Comparison of ENCODE assay signal across 1 cellular context in the genomic region with DNA sequence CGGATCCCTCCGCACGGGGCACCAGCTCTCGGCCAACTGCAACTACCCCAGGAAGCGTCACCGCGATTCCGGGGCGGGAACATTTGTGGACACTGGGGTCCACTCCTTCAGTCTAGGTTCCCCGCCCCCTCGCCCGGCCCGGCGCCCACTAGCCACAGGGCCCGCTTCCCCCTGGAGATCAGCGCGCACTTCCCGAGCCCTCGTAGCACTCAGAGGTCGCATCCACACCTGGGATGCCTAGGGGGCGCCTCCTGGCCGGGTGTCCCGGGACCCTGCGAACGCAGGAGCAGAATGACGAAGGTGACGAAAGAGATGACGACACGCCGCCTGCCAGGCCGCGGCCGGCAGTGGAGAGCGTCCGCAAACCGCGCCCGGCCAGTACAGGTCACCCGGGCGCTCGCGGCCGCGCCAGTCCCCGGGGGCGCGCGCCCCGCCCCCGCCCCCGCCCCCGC.
TF ChIP-seq lines count a peak whose summit lies in the region.

No MANE protein-coding gene starts in this region.

TF ChIP-seq in K562, 482 proteins besides CTCF, POLR2A, EP300 and RAD21 (continued from another document and continues in another):
- TF ChIP-seq, protein P1, sequence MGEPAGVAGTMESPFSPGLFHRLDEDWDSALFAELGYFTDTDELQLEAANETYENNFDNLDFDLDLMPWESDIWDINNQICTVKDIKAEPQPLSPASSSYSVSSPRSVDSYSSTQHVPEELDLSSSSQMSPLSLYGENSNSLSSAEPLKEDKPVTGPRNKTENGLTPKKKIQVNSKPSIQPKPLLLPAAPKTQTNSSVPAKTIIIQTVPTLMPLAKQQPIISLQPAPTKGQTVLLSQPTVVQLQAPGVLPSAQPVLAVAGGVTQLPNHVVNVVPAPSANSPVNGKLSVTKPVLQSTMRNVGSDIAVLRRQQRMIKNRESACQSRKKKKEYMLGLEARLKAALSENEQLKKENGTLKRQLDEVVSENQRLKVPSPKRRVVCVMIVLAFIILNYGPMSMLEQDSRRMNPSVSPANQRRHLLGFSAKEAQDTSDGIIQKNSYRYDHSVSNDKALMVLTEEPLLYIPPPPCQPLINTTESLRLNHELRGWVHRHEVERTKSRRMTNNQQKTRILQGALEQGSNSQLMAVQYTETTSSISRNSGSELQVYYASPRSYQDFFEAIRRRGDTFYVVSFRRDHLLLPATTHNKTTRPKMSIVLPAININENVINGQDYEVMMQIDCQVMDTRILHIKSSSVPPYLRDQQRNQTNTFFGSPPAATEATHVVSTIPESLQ (CRISPR knock-in tag; IDR thresholded peaks at IDR 0.05): peak; percentile 55; the same call in 1 of the 2 replicates
- TF ChIP-seq, protein P2, sequence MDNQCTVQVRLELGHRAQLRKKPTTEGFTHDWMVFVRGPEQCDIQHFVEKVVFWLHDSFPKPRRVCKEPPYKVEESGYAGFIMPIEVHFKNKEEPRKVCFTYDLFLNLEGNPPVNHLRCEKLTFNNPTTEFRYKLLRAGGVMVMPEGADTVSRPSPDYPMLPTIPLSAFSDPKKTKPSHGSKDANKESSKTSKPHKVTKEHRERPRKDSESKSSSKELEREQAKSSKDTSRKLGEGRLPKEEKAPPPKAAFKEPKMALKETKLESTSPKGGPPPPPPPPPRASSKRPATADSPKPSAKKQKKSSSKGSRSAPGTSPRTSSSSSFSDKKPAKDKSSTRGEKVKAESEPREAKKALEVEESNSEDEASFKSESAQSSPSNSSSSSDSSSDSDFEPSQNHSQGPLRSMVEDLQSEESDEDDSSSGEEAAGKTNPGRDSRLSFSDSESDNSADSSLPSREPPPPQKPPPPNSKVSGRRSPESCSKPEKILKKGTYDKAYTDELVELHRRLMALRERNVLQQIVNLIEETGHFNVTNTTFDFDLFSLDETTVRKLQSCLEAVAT (IDR thresholded peaks at IDR 0.05): no peak; a peak in 1 of 4 replicates
- peak; percentile 81; the same call in 1 of the 2 replicates for TF ChIP-seq CBFB (CRISPR knock-in tag; IDR thresholded peaks at IDR 0.05)
- TF ChIP-seq GABPB1 (CRISPR knock-in tag; IDR thresholded peaks at IDR 0.05): 0 out of 2 replicates have a peak, but pooled peaks have one; percentile 65
- TF ChIP-seq CHD2 (IDR thresholded peaks at IDR 0.05; ENCODE audit: low read depth, low read length): peak; percentile 46
- TF ChIP-seq YY1 (IDR thresholded peaks at IDR 0.05; ENCODE audit: borderline replicate concordance in 1 of 3, control insufficient read depth in 1 of 3, extremely low read depth in 1 of 3, insufficient read depth in 3 of 3, insufficient read length in 1 of 3, insufficient replicate concordance in 2 of 3, low read depth in 1 of 3, low read length in 2 of 3): peak in 1 of 3 experiments; percentile 7
- TF ChIP-seq HCFC1 (IDR thresholded peaks at IDR 0.05; ENCODE audit: low read depth, low read length): peak; percentile 52; the same call in 1 of the 2 replicates
- TF ChIP-seq SUPT5H (IDR thresholded peaks at IDR 0.05): peak; percentile 66
- no peak for TF ChIP-seq ZNF717 (CRISPR knock-in tag; IDR thresholded peaks at IDR 0.05)
- no peak for TF ChIP-seq TAF15 (IDR thresholded peaks at IDR 0.05; ENCODE audit: low read depth, low read length)
- TF ChIP-seq, protein P3, sequence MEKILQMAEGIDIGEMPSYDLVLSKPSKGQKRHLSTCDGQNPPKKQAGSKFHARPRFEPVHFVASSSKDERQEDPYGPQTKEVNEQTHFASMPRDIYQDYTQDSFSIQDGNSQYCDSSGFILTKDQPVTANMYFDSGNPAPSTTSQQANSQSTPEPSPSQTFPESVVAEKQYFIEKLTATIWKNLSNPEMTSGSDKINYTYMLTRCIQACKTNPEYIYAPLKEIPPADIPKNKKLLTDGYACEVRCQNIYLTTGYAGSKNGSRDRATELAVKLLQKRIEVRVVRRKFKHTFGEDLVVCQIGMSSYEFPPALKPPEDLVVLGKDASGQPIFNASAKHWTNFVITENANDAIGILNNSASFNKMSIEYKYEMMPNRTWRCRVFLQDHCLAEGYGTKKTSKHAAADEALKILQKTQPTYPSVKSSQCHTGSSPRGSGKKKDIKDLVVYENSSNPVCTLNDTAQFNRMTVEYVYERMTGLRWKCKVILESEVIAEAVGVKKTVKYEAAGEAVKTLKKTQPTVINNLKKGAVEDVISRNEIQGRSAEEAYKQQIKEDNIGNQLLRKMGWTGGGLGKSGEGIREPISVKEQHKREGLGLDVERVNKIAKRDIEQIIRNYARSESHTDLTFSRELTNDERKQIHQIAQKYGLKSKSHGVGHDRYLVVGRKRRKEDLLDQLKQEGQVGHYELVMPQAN (IDR thresholded peaks at IDR 0.05; ENCODE audit: borderline replicate concordance): 0 out of 2 replicates have a peak, but pooled peaks have one; percentile 44
- peak; percentile 77 for TF ChIP-seq HDAC2 (IDR thresholded peaks at IDR 0.05)
- TF ChIP-seq RUNX1 (IDR thresholded peaks at IDR 0.05; ENCODE audit: low read depth): 0 out of 2 replicates have a peak, but pooled peaks have one; percentile 29
- TF ChIP-seq, protein P4, sequence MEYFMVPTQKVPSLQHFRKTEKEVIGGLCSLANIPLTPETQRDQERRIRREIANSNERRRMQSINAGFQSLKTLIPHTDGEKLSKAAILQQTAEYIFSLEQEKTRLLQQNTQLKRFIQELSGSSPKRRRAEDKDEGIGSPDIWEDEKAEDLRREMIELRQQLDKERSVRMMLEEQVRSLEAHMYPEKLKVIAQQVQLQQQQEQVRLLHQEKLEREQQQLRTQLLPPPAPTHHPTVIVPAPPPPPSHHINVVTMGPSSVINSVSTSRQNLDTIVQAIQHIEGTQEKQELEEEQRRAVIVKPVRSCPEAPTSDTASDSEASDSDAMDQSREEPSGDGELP (CRISPR knock-in tag; IDR thresholded peaks at IDR 0.05; ENCODE audit: borderline replicate concordance): peak; percentile 78
- no peak for TF ChIP-seq KLF6 (CRISPR knock-in tag; IDR thresholded peaks at IDR 0.05; ENCODE audit: borderline replicate concordance)
- 0 out of 2 replicates have a peak, but pooled peaks have one; percentile 27 for TF ChIP-seq RAD51 (IDR thresholded peaks at IDR 0.05; ENCODE audit: borderline replicate concordance, low read depth)
- TF ChIP-seq, protein P5, sequence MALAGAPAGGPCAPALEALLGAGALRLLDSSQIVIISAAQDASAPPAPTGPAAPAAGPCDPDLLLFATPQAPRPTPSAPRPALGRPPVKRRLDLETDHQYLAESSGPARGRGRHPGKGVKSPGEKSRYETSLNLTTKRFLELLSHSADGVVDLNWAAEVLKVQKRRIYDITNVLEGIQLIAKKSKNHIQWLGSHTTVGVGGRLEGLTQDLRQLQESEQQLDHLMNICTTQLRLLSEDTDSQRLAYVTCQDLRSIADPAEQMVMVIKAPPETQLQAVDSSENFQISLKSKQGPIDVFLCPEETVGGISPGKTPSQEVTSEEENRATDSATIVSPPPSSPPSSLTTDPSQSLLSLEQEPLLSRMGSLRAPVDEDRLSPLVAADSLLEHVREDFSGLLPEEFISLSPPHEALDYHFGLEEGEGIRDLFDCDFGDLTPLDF (CRISPR knock-in tag; IDR thresholded peaks at IDR 0.05): peak; percentile 43; the same call in 1 of the 2 replicates
- TF ChIP-seq BHLHE40 (IDR thresholded peaks at IDR 0.05; ENCODE audit: low read length): peak; percentile 37; the same call in 1 of the 2 replicates
- TF ChIP-seq MED1 (CRISPR knock-in tag; IDR thresholded peaks at IDR 0.05; ENCODE audit: borderline replicate concordance): no peak
- TF ChIP-seq, protein P6, sequence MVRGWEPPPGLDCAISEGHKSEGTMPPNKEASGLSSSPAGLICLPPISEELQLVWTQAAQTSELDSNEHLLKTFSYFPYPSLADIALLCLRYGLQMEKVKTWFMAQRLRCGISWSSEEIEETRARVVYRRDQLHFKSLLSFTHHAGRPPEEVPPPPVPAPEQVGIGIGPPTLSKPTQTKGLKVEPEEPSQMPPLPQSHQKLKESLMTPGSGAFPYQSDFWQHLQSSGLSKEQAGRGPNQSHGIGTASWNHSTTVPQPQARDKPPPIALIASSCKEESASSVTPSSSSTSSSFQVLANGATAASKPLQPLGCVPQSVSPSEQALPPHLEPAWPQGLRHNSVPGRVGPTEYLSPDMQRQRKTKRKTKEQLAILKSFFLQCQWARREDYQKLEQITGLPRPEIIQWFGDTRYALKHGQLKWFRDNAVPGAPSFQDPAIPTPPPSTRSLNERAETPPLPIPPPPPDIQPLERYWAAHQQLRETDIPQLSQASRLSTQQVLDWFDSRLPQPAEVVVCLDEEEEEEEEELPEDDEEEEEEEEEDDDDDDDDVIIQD (CRISPR knock-in tag; IDR thresholded peaks at IDR 0.05): no peak
- 0 out of 2 replicates have a peak, but pooled peaks have one; percentile 41 for TF ChIP-seq HIVEP1 (CRISPR knock-in tag; IDR thresholded peaks at IDR 0.05)
- TF ChIP-seq KHSRP (IDR thresholded peaks at IDR 0.05): peak; percentile 97
- TF ChIP-seq PHF8 (IDR thresholded peaks at IDR 0.05; ENCODE audit: borderline replicate concordance, low read length): peak; percentile 76; the same call in 1 of the 2 replicates
- peak; percentile 87 for TF ChIP-seq CTBP1 (IDR thresholded peaks at IDR 0.05; ENCODE audit: borderline replicate concordance)
- TF ChIP-seq, protein P7, sequence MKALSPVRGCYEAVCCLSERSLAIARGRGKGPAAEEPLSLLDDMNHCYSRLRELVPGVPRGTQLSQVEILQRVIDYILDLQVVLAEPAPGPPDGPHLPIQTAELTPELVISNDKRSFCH (CRISPR knock-in tag; IDR thresholded peaks at IDR 0.05): no peak
- TF ChIP-seq, protein P7 (tag; IDR thresholded peaks at IDR 0.05): peak; percentile 61; the same call in 1 of the 2 replicates
- no peak for TF ChIP-seq THRAP3 (IDR thresholded peaks at IDR 0.05; ENCODE audit: borderline replicate concordance)
- TF ChIP-seq POLR2B (IDR thresholded peaks at IDR 0.05; ENCODE audit: low read depth, partially characterized antibody): peak; percentile 27
- no peak for TF ChIP-seq GATAD2B (IDR thresholded peaks at IDR 0.05; ENCODE audit: borderline replicate concordance)
- TF ChIP-seq, protein P8, sequence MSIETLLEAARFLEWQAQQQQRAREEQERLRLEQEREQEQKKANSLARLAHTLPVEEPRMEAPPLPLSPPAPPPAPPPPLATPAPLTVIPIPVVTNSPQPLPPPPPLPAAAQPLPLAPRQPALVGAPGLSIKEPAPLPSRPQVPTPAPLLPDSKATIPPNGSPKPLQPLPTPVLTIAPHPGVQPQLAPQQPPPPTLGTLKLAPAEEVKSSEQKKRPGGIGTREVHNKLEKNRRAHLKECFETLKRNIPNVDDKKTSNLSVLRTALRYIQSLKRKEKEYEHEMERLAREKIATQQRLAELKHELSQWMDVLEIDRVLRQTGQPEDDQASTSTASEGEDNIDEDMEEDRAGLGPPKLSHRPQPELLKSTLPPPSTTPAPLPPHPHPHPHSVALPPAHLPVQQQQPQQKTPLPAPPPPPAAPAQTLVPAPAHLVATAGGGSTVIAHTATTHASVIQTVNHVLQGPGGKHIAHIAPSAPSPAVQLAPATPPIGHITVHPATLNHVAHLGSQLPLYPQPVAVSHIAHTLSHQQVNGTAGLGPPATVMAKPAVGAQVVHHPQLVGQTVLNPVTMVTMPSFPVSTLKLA (conservative IDR thresholded peaks at IDR 0.05): peak; percentile 2 to 48; a peak in 3 of 4 replicates
- peak; percentile 77 for TF ChIP-seq EP400 (IDR thresholded peaks at IDR 0.05)
- TF ChIP-seq ZBTB1 (CRISPR knock-in tag; IDR thresholded peaks at IDR 0.05; ENCODE audit: borderline replicate concordance, low read depth): peak; percentile 71; the same call in 1 of the 2 replicates
- TF ChIP-seq ESRRA (IDR thresholded peaks at IDR 0.05; ENCODE audit: borderline replicate concordance, low read depth): peak; percentile 83
- TF ChIP-seq, protein P9, sequence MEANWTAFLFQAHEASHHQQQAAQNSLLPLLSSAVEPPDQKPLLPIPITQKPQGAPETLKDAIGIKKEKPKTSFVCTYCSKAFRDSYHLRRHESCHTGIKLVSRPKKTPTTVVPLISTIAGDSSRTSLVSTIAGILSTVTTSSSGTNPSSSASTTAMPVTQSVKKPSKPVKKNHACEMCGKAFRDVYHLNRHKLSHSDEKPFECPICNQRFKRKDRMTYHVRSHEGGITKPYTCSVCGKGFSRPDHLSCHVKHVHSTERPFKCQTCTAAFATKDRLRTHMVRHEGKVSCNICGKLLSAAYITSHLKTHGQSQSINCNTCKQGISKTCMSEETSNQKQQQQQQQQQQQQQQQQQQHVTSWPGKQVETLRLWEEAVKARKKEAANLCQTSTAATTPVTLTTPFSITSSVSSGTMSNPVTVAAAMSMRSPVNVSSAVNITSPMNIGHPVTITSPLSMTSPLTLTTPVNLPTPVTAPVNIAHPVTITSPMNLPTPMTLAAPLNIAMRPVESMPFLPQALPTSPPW (CRISPR knock-in tag; IDR thresholded peaks at IDR 0.05): peak; percentile 92
- TF ChIP-seq, protein P10, sequence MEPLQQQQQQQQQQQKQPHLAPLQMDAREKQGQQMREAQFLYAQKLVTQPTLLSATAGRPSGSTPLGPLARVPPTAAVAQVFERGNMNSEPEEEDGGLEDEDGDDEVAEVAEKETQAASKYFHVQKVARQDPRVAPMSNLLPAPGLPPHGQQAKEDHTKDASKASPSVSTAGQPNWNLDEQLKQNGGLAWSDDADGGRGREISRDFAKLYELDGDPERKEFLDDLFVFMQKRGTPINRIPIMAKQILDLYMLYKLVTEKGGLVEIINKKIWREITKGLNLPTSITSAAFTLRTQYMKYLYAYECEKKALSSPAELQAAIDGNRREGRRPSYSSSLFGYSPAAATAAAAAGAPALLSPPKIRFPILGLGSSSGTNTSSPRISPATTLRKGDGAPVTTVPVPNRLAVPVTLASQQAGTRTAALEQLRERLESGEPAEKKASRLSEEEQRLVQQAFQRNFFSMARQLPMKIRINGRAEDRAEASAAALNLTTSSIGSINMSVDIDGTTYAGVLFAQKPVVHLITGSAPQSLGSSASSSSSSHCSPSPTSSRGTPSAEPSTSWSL (CRISPR knock-in tag; IDR thresholded peaks at IDR 0.05; ENCODE audit: borderline replicate concordance): no peak
- TF ChIP-seq SAFB (IDR thresholded peaks at IDR 0.05; ENCODE audit: borderline replicate concordance, low read depth, low read length): peak; percentile 52; the same call in 1 of the 2 replicates
- TF ChIP-seq, protein P11, sequence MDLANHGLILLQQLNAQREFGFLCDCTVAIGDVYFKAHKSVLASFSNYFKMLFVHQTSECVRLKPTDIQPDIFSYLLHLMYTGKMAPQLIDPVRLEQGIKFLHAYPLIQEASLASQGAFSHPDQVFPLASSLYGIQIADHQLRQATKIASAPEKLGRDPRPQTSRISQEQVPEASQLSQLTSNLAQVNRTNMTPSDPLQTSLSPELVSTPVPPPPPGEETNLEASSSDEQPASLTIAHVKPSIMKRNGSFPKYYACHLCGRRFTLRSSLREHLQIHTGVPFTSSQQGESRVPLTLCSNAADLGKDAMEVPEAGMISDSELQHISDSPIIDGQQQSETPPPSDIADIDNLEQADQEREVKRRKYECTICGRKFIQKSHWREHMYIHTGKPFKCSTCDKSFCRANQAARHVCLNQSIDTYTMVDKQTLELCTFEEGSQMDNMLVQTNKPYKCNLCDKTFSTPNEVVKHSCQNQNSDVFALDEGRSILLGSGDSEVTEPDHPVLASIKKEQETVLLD (IDR thresholded peaks at IDR 0.05): peak; percentile 65; the same call in 1 of the 2 replicates
- TF ChIP-seq PURB (CRISPR knock-in tag; IDR thresholded peaks at IDR 0.05; ENCODE audit: low read depth): no peak
- no peak for TF ChIP-seq ZNF23 (CRISPR knock-in tag; IDR thresholded peaks at IDR 0.05)
- TF ChIP-seq FOXA3 (CRISPR knock-in tag; conservative IDR thresholded peaks at IDR 0.05 in 1 of 2, IDR thresholded peaks at IDR 0.05 in 1 of 2): 0 out of 4 replicates have a peak, but pooled peaks of 1 of the 2 experiments have one; percentile 48
- TF ChIP-seq TAF9B (IDR thresholded peaks at IDR 0.05; ENCODE audit: partially characterized antibody): no peak
- peak; percentile 39; the same call in 1 of the 2 replicates for TF ChIP-seq ZKSCAN1 (IDR thresholded peaks at IDR 0.05; ENCODE audit: low read depth, low read length)
